In the genomic region with DNA sequence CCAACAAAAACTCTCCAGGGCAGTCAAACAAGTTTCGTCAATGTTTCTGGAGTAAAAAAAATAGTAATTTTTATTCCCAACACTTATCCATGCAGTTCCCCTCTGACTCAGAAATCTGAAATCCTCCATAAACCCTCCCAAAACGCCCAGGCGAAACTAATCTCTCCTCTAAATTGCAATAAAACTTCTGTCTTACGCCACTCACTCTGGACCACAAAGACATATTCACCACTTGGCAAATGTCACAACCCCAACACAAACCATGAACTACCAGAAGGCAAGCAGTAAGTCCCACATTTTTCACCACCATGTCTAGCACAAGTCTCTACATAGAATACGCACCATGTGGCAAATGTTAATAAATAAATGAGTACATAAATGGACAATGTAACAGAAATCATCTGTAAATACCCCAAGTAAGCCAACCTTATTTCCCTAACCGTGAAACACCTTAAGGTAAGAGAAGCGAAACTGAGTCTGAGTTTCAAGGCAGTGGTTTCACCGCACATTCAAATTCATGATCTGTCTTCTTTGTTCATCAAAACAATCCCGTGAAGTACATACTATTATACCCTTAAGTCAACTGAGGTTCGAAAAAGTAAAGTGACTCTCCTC, we compare ENCODE assay signal across 8 cellular contexts. TPM values are rescaled to one million over a fixed set of nuclear protein-coding genes. Genes with fewer than 3 reads are reported as not detected.
DNase-seq lines count a peak whose midpoint lies in the region; ATAC-seq and TF ChIP-seq lines count a peak whose summit lies in the region.

No MANE protein-coding gene starts in this region.

- peak overlapping the region; percentile 96 for H3K4me3 Mint-ChIP-seq in activated naive CD4-positive, alpha-beta T cell treated with anti-CD3 and anti-CD28 coated beads, Interleukin-2, amount 50 U/mL, for 24 hours

- H3F3A ChIP-seq in PC-9 (ENCODE audit: insufficient read depth, low read depth): peaks cover 5% of the 10 kb centered on the region; the same call in 1 of the 2 replicates

- H3K9me3 Mint-ChIP-seq in activated naive CD4-positive, alpha-beta T cell treated with anti-CD3 and anti-CD28 coated beads, Interleukin-2, amount 50 U/mL, for 24 hours: no peaks in the 10 kb centered on the region
- no peaks in the 10 kb centered on the region for H3K9me3 Mint-ChIP-seq in activated naive CD4-positive, alpha-beta T cell treated with anti-CD3 and anti-CD28 coated beads, Interleukin-2, amount 50 U/mL, for 72 hours

- no peak overlapping the region for H3K27ac Mint-ChIP-seq in activated naive CD4-positive, alpha-beta T cell treated with anti-CD3 and anti-CD28 coated beads, Interleukin-2, amount 50 U/mL, for 24 hours
- H3K27ac Mint-ChIP-seq in activated naive CD4-positive, alpha-beta T cell treated with anti-CD3 and anti-CD28 coated beads, Interleukin-2, amount 50 U/mL, for 72 hours: peak overlapping the region in 1 of 2 donors; percentile 91

- no peak overlapping the region; the same call in 1 of the 2 replicates for H3K4me3 ChIP-seq in PC-9

- H3K36me3 Mint-ChIP-seq in activated naive CD4-positive, alpha-beta T cell treated with anti-CD3 and anti-CD28 coated beads, Interleukin-2, amount 50 U/mL, for 24 hours: no peaks in the 10 kb centered on the region
- peaks cover 0 to 16% of the 10 kb centered on the region in 2 donors for H3K36me3 Mint-ChIP-seq in activated naive CD4-positive, alpha-beta T cell treated with anti-CD3 and anti-CD28 coated beads, Interleukin-2, amount 50 U/mL, for 72 hours

- peaks cover 31% of the 10 kb centered on the region for H3K4me1 Mint-ChIP-seq in activated naive CD4-positive, alpha-beta T cell treated with anti-CD3 and anti-CD28 coated beads, Interleukin-2, amount 50 U/mL, for 24 hours

- no peaks in the 10 kb centered on the region for H3K9me2 ChIP-seq in PC-9 (ENCODE audit: insufficient read depth)

- H2AFZ ChIP-seq in PC-9: no peak overlapping the region

- H3K4me2 ChIP-seq in PC-9: peak overlapping the region; percentile 96; the same call in 1 of the 2 replicates

- TF ChIP-seq CTCF in PC-9 (conservative IDR thresholded peaks at IDR 0.05) (no peak), foreskin keratinocyte (conservative IDR thresholded peaks at IDR 0.05) (no peak)

- H3K27me3 ChIP-seq in PC-9 (ENCODE audit: insufficient read depth, low read depth) (no peaks in the 10 kb centered on the region), foreskin keratinocyte (no peaks in the 10 kb centered on the region)

- H3K4me1 ChIP-seq in PC-9 (replicated peaks; ENCODE audit: insufficient read depth) (peaks cover 10% of the 10 kb centered on the region), foreskin keratinocyte (peaks cover 3% of the 10 kb centered on the region)

- H3K9me3 ChIP-seq in PC-9 (ENCODE audit: insufficient read depth, low read depth): no peaks in the 10 kb centered on the region

- no peaks in the 10 kb centered on the region for H3K27me3 Mint-ChIP-seq in activated naive CD4-positive, alpha-beta T cell treated with anti-CD3 and anti-CD28 coated beads, Interleukin-2, amount 50 U/mL, for 24 hours

- H3K79me2 ChIP-seq in PC-9 (ENCODE audit: low read depth): 0 out of 2 replicates have a peak, but pooled peaks cover 4% of the 10 kb centered on the region

- CTCF ChIA-PET in PC-9 (lab: Charles Lee): no interaction called here

- intact Hi-C loops in PC-9 (cut with micrococcal nuclease; ENCODE audit: unreplicated experiment): no loop called here

- H3K27ac ChIP-seq in PC-9 (no peak overlapping the region), foreskin keratinocyte (peak overlapping the region; percentile 52)

- no peak for DNase-seq in activated naive CD4-positive, alpha-beta T cell treated with anti-CD3 and anti-CD28 coated beads, Interleukin-2, amount 50 U/mL, for 72 hours (ENCODE audit: low spot score in 2 of 2)
- DNase-seq in PC-9 (no peak), foreskin keratinocyte (peak in 1 of 2 donors; percentile 23), cerebellar nuclear complex (lab: John Stamatoyannopoulos, UW) (no peak), DMS79 (lab: John Stamatoyannopoulos, UW) (no peak), NCI-H1105 (lab: John Stamatoyannopoulos, UW) (no peak)

- no peaks in the 10 kb centered on the region for H3K36me3 ChIP-seq in PC-9 (ENCODE audit: low read depth)

- POLR2A ChIA-PET in PC-9 (lab: Charles Lee; ENCODE audit: unreplicated experiment): no interaction called here

- no peak for ATAC-seq in activated naive CD4-positive, alpha-beta T cell treated with anti-CD3 and anti-CD28 coated beads, Interleukin-2, amount 50 U/mL, for 72 hours
- ATAC-seq in HG02852 (IDR thresholded peaks at IDR 0.05; ENCODE audit: unreplicated experiment) (peak; percentile 30), foreskin keratinocyte (no peak)

- no peaks in the 10 kb centered on the region for H4K20me1 ChIP-seq in PC-9 (ENCODE audit: insufficient read depth)

- BruUV-seq in PC-9 (replicated peaks; lab: Mats Ljungman, UMichigan): no TSS peak

RNA-seq across cellular contexts. Expression of gene PAPSS1, which starts 1.6 kb away (rescaled TPM):
- 10 to 100 TPM; 35.8 to 46.5 TPM for total RNA-seq in activated naive CD4-positive, alpha-beta T cell treated with anti-CD3 and anti-CD28 coated beads, Interleukin-2, amount 50 U/mL, for 72 hours
- total RNA-seq in PC-9 (2021) (18.8 and 26.8 TPM in 2 replicates), foreskin keratinocyte (67.6 and 73.4 TPM in 2 replicates)
- 36.2 and 38.9 TPM in 2 replicates for polyA plus RNA-seq in foreskin keratinocyte
